Comparison of ENCODE assay signal across 3 cellular contexts in genomic region chr17:1789936-1790335, GRCh38.
TF ChIP-seq lines count a peak whose summit lies in the region.

No MANE protein-coding gene starts in this region.

TF ChIP-seq in liver, 16 proteins besides CTCF, POLR2A, EP300 and RAD21:
- TF ChIP-seq FOXA1 (IDR thresholded peaks at IDR 0.05) = no peak
- no peak for TF ChIP-seq EGR1 (IDR thresholded peaks at IDR 0.05; ENCODE audit: low read depth in 2 of 2)
- no peak for TF ChIP-seq YY1 (IDR thresholded peaks at IDR 0.05)
- TF ChIP-seq ZBTB33 (IDR thresholded peaks at IDR 0.05) = no peak
- no peak for TF ChIP-seq JUND (IDR thresholded peaks at IDR 0.05)
- TF ChIP-seq RXRA (IDR thresholded peaks at IDR 0.05) = no peak
- TF ChIP-seq FOXA2 (IDR thresholded peaks at IDR 0.05) = no peak
- TF ChIP-seq ATF3 (IDR thresholded peaks at IDR 0.05) = no peak
- TF ChIP-seq GABPA (IDR thresholded peaks at IDR 0.05 in 1 of 2, conservative IDR thresholded peaks at IDR 0.05 in 1 of 2) = no peak
- TF ChIP-seq TAF1 (conservative IDR thresholded peaks at IDR 0.05) = no peak
- no peak for TF ChIP-seq HNF4G (IDR thresholded peaks at IDR 0.05)
- no peak for TF ChIP-seq REST (IDR thresholded peaks at IDR 0.05)
- TF ChIP-seq NR2F2 (IDR thresholded peaks at IDR 0.05) = no peak
- TF ChIP-seq MAX (IDR thresholded peaks at IDR 0.05) = no peak
- no peak for TF ChIP-seq SP1 (IDR thresholded peaks at IDR 0.05)
TF ChIP-seq in liver: peak in this region for 0.

TF ChIP-seq in HepG2, 621 proteins besides CTCF, POLR2A, EP300 and RAD21 (continues in another document):
- no peak for TF ChIP-seq ZGPAT (CRISPR knock-in tag; IDR thresholded peaks at IDR 0.05)
- no peak for TF ChIP-seq ZNF83 (CRISPR knock-in tag; IDR thresholded peaks at IDR 0.05; ENCODE audit: borderline replicate concordance)
- TF ChIP-seq ZNF343 (CRISPR knock-in tag; IDR thresholded peaks at IDR 0.05) = no peak
- no peak for TF ChIP-seq ZNF609 (CRISPR knock-in tag; IDR thresholded peaks at IDR 0.05; ENCODE audit: borderline replicate concordance)
- no peak for TF ChIP-seq MAF1 (CRISPR knock-in tag; IDR thresholded peaks at IDR 0.05; ENCODE audit: borderline replicate concordance)

TF ChIP-seq in WTC11, 78 proteins besides CTCF, POLR2A, EP300 and RAD21:
- TF ChIP-seq MLX (CRISPR knock-in tag; IDR thresholded peaks at IDR 0.05) (no peak), E2F5 (CRISPR knock-in tag; IDR thresholded peaks at IDR 0.05) (no peak), KAT7 (CRISPR knock-in tag; IDR thresholded peaks at IDR 0.05; ENCODE audit: borderline replicate concordance) (no peak), EMX1 (CRISPR knock-in tag; IDR thresholded peaks at IDR 0.05) (no peak), IRF2 (CRISPR knock-in tag; IDR thresholded peaks at IDR 0.05; ENCODE audit: borderline replicate concordance, low read depth) (no peak), FOXP1 (CRISPR knock-in tag; IDR thresholded peaks at IDR 0.05; ENCODE audit: borderline replicate concordance) (no peak), NFATC4 (CRISPR knock-in tag; IDR thresholded peaks at IDR 0.05) (no peak), GABPB1 (CRISPR knock-in tag; IDR thresholded peaks at IDR 0.05) (no peak), ZNF423 (CRISPR knock-in tag; IDR thresholded peaks at IDR 0.05) (no peak), GRHL2 (CRISPR knock-in tag; IDR thresholded peaks at IDR 0.05; ENCODE audit: insufficient replicate concordance, severe bottlenecking) (no peak), ZNF396 (CRISPR knock-in tag; IDR thresholded peaks at IDR 0.05; ENCODE audit: borderline replicate concordance) (no peak), PREB (CRISPR knock-in tag; IDR thresholded peaks at IDR 0.05; ENCODE audit: borderline replicate concordance) (no peak), AFF4 (CRISPR knock-in tag; IDR thresholded peaks at IDR 0.05; ENCODE audit: borderline replicate concordance) (no peak), ZNF121 (CRISPR knock-in tag; IDR thresholded peaks at IDR 0.05) (no peak), SOX15 (CRISPR knock-in tag; IDR thresholded peaks at IDR 0.05) (no peak), ELF4 (CRISPR knock-in tag; IDR thresholded peaks at IDR 0.05; ENCODE audit: low read depth) (no peak), USF2 (CRISPR knock-in tag; IDR thresholded peaks at IDR 0.05) (no peak)
